1 cellular context compared by ENCODE assay signal in the genomic region with DNA sequence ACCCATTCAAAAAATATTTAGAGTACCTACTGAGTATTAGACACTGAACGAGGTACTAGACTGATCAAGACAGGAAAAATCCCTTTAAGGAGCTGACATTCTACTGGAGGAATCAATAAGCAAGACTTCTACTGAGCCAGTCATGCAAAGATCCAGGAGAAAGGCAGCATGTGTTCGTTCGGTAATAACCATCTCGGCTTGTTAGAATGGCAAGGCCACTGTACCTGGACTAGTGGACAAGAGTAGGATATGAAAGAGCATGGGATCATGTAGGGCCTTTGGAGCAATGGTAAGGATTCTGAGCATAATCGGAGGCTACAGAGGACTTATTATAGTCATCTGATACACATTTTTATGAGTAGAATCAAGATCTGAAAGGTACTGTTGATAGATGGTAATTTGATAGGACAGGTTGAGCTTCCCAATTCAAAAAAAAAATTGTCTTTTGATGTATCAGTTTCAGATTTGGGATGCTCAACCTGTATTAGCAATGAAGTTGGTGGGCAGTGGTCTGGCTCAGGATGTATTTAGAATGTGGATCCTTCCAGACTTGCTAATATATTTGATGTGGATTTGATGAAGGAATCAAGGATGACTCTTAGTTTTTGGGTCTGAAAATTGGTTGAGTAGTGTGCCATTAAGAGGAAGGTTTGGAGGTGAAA.
A peak's percentile ranks its signal among the peaks of the same experiment; 100 is the strongest.
TF ChIP-seq lines count a peak whose summit lies in the region.

No MANE protein-coding gene starts in this region.

TF ChIP-seq in endothelial cell of umbilical vein, 7 proteins besides CTCF, POLR2A, EP300 and RAD21:
- TF ChIP-seq POLR2AphosphoS5 (IDR thresholded peaks at IDR 0.05; ENCODE audit: insufficient read depth, low read depth, low read length) = peak; percentile 22
- no peak for TF ChIP-seq FOS (IDR thresholded peaks at IDR 0.05; ENCODE audit: borderline replicate concordance, insufficient read depth, low read length)
